In genomic region chr13:25062479-25062878, GRCh38 we compare ENCODE assay signal across 15 cellular contexts.
"Had no signal": no experiment of that assay in that cellular context is flagged by ENCODE, and none has a peak within 500 bp of the region (broad histone marks: within the 10 kb centered on the region; RNA-seq: fewer than 3 reads in every experiment).

No MANE protein-coding gene starts in this region.

- H3K27ac Mint-ChIP-seq: activated CD4-positive, alpha-beta memory T cell treated with anti-CD3 and anti-CD28 coated beads for 36 hours; activated naive CD8-positive, alpha-beta T cell treated with anti-CD3 and anti-CD28 coated beads for 36 hours; nephron; type B pancreatic cell had no signal

- H3K9me3 Mint-ChIP-seq: activated CD4-positive, alpha-beta memory T cell treated with anti-CD3 and anti-CD28 coated beads for 36 hours; type B pancreatic cell had no signal

- H3K36me3 Mint-ChIP-seq: activated CD4-positive, alpha-beta memory T cell treated with anti-CD3 and anti-CD28 coated beads for 36 hours; activated naive CD8-positive, alpha-beta T cell treated with anti-CD3 and anti-CD28 coated beads for 36 hours; type B pancreatic cell had no signal

- H3K27ac ChIP-seq: brain microvascular endothelial cell had no signal

- H3K4me3 Mint-ChIP-seq: activated CD4-positive, alpha-beta memory T cell treated with anti-CD3 and anti-CD28 coated beads for 36 hours; activated naive CD8-positive, alpha-beta T cell treated with anti-CD3 and anti-CD28 coated beads for 36 hours; nephron; type B pancreatic cell had no signal

- H3K4me1 Mint-ChIP-seq: activated naive CD8-positive, alpha-beta T cell treated with anti-CD3 and anti-CD28 coated beads for 36 hours; nephron had no signal

- ATAC-seq: esophagus mucosa, left lobe of liver, sciatic nerve had no signal

- H3K36me3 ChIP-seq: brain microvascular endothelial cell had no signal

- H3K27me3 ChIP-seq: brain microvascular endothelial cell had no signal

- DNase-seq: activated CD4-positive, alpha-beta memory T cell treated with anti-CD3 and anti-CD28 coated beads for 36 hours; activated gamma-delta T cell; activated naive CD8-positive, alpha-beta T cell treated with anti-CD3 and anti-CD28 coated beads for 36 hours; activated T-cell treated with anti-CD3 and anti-CD28 coated beads, Interleukin-2, amount 50 U/mL, for 48 hours; brain microvascular endothelial cell; dermis blood vessel endothelial cell; glutamatergic neuron; stimulated activated CD4-positive, alpha-beta T cell treated with anti-CD3 and anti-CD28 coated beads, Interleukin-2, amount 100 ng/mL, for 24 hours; stimulated activated naive CD4-positive, alpha-beta T cell; substantia nigra had no signal
